Comparison of ENCODE assay signal across 14 cellular contexts in the genomic region with DNA sequence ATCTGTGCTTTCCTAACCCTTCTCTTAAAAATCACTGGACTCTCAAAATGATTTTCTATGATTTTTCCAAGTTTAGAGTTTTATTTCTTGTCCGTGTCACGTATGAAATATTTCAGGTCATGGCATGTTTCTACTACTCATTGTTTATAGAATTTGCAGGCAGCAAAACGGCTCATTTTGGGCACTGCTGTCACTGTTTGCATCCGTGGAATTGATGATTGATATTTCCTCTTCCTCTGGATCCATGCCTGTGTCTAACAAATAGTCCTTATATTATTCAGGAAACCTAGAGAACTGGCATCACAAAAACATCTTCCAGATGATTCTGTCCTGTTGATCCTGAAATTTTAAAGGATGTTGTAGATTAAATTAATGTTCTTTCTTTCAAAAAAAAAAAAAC. TPM values are rescaled to one million over a fixed set of nuclear protein-coding genes. Genes with fewer than 3 reads are reported as not detected.
DNase-seq lines count a peak whose midpoint lies in the region; ATAC-seq and TF ChIP-seq lines count a peak whose summit lies in the region.
"Had no signal": no experiment of that assay in that cellular context is flagged by ENCODE, and none has a peak within 500 bp of the region (broad histone marks: within the 10 kb centered on the region; RNA-seq: fewer than 3 reads in every experiment).

No MANE protein-coding gene starts in this region.

- peak overlapping the region; percentile 40 for H3K27ac ChIP-seq in VCaP
- H3K27ac ChIP-seq: BLaER1 treated with 17β-estradiol and CSF1 and Interleukin-3, amounts not matched to agents 10 nM and 100 nM; HL-60 had no signal

- H3K4me3 ChIP-seq in AG10803 (ENCODE audit: low read length): no peak overlapping the region
- H3K4me3 ChIP-seq: BLaER1 treated with 17β-estradiol and CSF1 and Interleukin-3, amounts not matched to agents 10 nM and 100 nM; GM23338 had no signal

- TF ChIP-seq CTCF in AG10803 (conservative IDR thresholded peaks at IDR 0.05; ENCODE audit: low read length) (no peak), VCaP (conservative IDR thresholded peaks at IDR 0.05) (no peak)

- no peak for ATAC-seq in GM18867 (IDR thresholded peaks at IDR 0.05; ENCODE audit: unreplicated experiment)
- ATAC-seq: CD8-positive, alpha-beta T cell; GM23338 had no signal

- DNase-seq in AG10803 (ENCODE audit: low read depth): peak; percentile 5
- DNase-seq in dermis microvascular lymphatic vessel endothelial cell (ENCODE audit: low read depth in 2 of 2): peak; percentile 89 to 95
- peak; percentile 84 to 95 for DNase-seq in lung microvascular endothelial cell (ENCODE audit: low read depth in 2 of 2)
- no peak for DNase-seq in stimulated activated CD4-positive, alpha-beta T cell treated with anti-CD3 and anti-CD28 coated beads, Interleukin-1b, Interleukin-23, amount 100 ng/mL, for 48 hours
- no peak for DNase-seq in COR-L47 (lab: John Stamatoyannopoulos, UW)
- DNase-seq: 8988T; CD8-positive, alpha-beta T cell; HCEC 1CT; IMR-90 had no signal

RNA-seq across cellular contexts. Expression of gene LARS2, which starts 47.6 kb away (rescaled TPM):
- total RNA-seq in dermis microvascular lymphatic vessel endothelial cell (15.7 and 18.3 TPM in 2 replicates), lung microvascular endothelial cell (14.6 and 20.0 TPM in 2 replicates)

Comparison
In these comparisons a context has a peak if more than half of its experiments do, and no peak if none do; other contexts are left out.
1. DNase-seq: peak in AG10803 (single experiment), dermis microvascular lymphatic vessel endothelial cell (2 of 2) and lung microvascular endothelial cell (2 of 2); none in stimulated activated CD4-positive, alpha-beta T cell treated with anti-CD3 and anti-CD28 coated beads, Interleukin-1b, Interleukin-23, amount 100 ng/mL, for 48 hours (single experiment) and COR-L47 (single experiment).